In the genomic region with DNA sequence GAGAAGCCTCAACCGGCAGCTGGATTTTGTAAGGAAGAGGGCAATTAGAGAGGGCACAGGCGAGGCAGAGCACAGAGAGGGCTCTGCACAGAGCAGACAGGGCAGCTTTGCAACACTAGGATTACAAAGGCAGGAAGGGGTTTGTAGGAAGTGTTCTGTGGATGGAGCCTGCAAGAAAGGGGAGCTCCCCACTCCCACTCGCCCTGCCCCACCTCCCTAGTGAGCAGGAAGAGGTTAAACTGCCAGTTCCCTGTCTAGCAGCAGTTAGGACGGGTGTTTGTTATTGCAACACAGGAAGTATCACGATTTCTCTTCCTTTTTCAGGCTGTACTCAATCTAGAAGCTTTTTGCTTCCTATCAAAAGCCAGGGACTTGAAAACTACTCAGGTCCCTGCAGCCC, we compare ENCODE assay signal across 8 cellular contexts.
DNase-seq lines count a peak whose midpoint lies in the region; ATAC-seq and TF ChIP-seq lines count a peak whose summit lies in the region.

No MANE protein-coding gene starts in this region.

- peak; percentile 15 for DNase-seq in Daoy (ENCODE audit: low read depth)
- peak; percentile 21 to 41 for DNase-seq in foreskin fibroblast
- peak; percentile 76 for DNase-seq in stimulated activated CD4-positive, alpha-beta T cell treated with anti-CD3 and anti-CD28 coated beads, Interleukin-15, amount 100 ng/mL, for 24 hours
- no peak for DNase-seq in effector CD8-positive, alpha-beta T cell (lab: John Stamatoyannopoulos, UW)
- DNase-seq in chondrocyte (ENCODE audit: low spot score), result no peak
- no peak for DNase-seq in DMS 273 (lab: John Stamatoyannopoulos, UW; ENCODE audit: unreplicated experiment)

- H3K27ac Mint-ChIP-seq in T-helper 1 cell treated with Interleukin-12 subunit alpha and Interleukin-12 subunit beta and Interleukin-4 antibody, amounts not matched to agents 30 μg/mL and 1 μg/mL, for 36 hours, result peak overlapping the region; percentile 92
- no peak overlapping the region for H3K27ac Mint-ChIP-seq in chondrocyte (ENCODE audit: unreplicated experiment)

- peak; percentile 77 for ATAC-seq in HG02885 (IDR thresholded peaks at IDR 0.05; ENCODE audit: poor library complexity, unreplicated experiment)

- no peaks in the 10 kb centered on the region for H3K9me3 Mint-ChIP-seq in T-helper 1 cell treated with Interleukin-12 subunit alpha and Interleukin-12 subunit beta and Interleukin-4 antibody, amounts not matched to agents 30 μg/mL and 1 μg/mL, for 36 hours
- no peaks in the 10 kb centered on the region for H3K9me3 Mint-ChIP-seq in chondrocyte (ENCODE audit: low read depth)

- peaks cover 82% of the 10 kb centered on the region for H3K4me1 Mint-ChIP-seq in T-helper 1 cell treated with Interleukin-12 subunit alpha and Interleukin-12 subunit beta and Interleukin-4 antibody, amounts not matched to agents 30 μg/mL and 1 μg/mL, for 36 hours (ENCODE audit: low read depth)
- H3K4me1 Mint-ChIP-seq in chondrocyte (ENCODE audit: low read depth), result peaks cover 14% of the 10 kb centered on the region

- H3K27me3 Mint-ChIP-seq in T-helper 1 cell treated with Interleukin-12 subunit alpha and Interleukin-12 subunit beta and Interleukin-4 antibody, amounts not matched to agents 30 μg/mL and 1 μg/mL, for 36 hours (ENCODE audit: low read depth), result no peaks in the 10 kb centered on the region
- H3K27me3 Mint-ChIP-seq in chondrocyte (ENCODE audit: low read depth), result peaks cover 3% of the 10 kb centered on the region

- H3K4me3 Mint-ChIP-seq in T-helper 1 cell treated with Interleukin-12 subunit alpha and Interleukin-12 subunit beta and Interleukin-4 antibody, amounts not matched to agents 30 μg/mL and 1 μg/mL, for 36 hours, result peak overlapping the region; percentile 75
- H3K4me3 Mint-ChIP-seq in chondrocyte (ENCODE audit: unreplicated experiment), result no peak overlapping the region

- H3K4me3 ChIP-seq in foreskin fibroblast (ENCODE audit: low read depth in 1 of 2, low read length in 2 of 2), result no peak overlapping the region

- peaks cover 8% of the 10 kb centered on the region for H3K36me3 Mint-ChIP-seq in T-helper 1 cell treated with Interleukin-12 subunit alpha and Interleukin-12 subunit beta and Interleukin-4 antibody, amounts not matched to agents 30 μg/mL and 1 μg/mL, for 36 hours (ENCODE audit: low read depth)
- H3K36me3 Mint-ChIP-seq in chondrocyte (ENCODE audit: low read depth), result no peaks in the 10 kb centered on the region

- TF ChIP-seq CTCF in foreskin fibroblast (IDR thresholded peaks at IDR 0.05; ENCODE audit: low read depth, low read length) (no peak), chondrocyte (IDR thresholded peaks at IDR 0.05) (no peak)

Comparison
In these comparisons a context has a peak if more than half of its experiments do, and no peak if none do; other contexts are left out.
1. DNase-seq: peak in Daoy (single experiment), foreskin fibroblast (2 of 2) and stimulated activated CD4-positive, alpha-beta T cell treated with anti-CD3 and anti-CD28 coated beads, Interleukin-15, amount 100 ng/mL, for 24 hours (single experiment); none in effector CD8-positive, alpha-beta T cell (single experiment), chondrocyte (single experiment) and DMS 273 (single experiment).